ENCODE assay signal across 19 cellular contexts in genomic region chrX:53114864-53115549, GRCh38. TPM values are rescaled to one million over a fixed set of nuclear protein-coding genes. Genes with fewer than 3 reads are reported as not detected.
DNase-seq lines count a peak whose midpoint lies in the region; ATAC-seq and TF ChIP-seq lines count a peak whose summit lies in the region.
"Had no signal": no experiment of that assay in that cellular context is flagged by ENCODE, and none has a peak within 500 bp of the region (broad histone marks: within the 10 kb centered on the region; RNA-seq: fewer than 3 reads in every experiment).

No MANE protein-coding gene starts in this region.

- peaks cover 18% of the 10 kb centered on the region for H3K79me2 ChIP-seq in MM.1S (ENCODE audit: low read length)

- no peak for TF ChIP-seq EP300 in transverse colon (IDR thresholded peaks at IDR 0.05; ENCODE audit: low read depth)

- H3K27me3 ChIP-seq in MM.1S (replicated peaks; ENCODE audit: insufficient read depth, low read length) (no peaks in the 10 kb centered on the region), colonic mucosa (no peaks in the 10 kb centered on the region), muscle layer of colon (ENCODE audit: control insufficient read depth in 1 of 2, insufficient read depth in 2 of 2, low read length in 2 of 2) (peaks cover 0 to 9% of the 10 kb centered on the region in 2 donors), transverse colon (no peaks in the 10 kb centered on the region), Caco-2 (replicated peaks; ENCODE audit: control insufficient read depth, insufficient read depth, low read length) (no peaks in the 10 kb centered on the region)
- H3K27me3 ChIP-seq: MG63, SJCRH30 had no signal

- H3K9me2 ChIP-seq in MM.1S (replicated peaks; ENCODE audit: insufficient read depth, low read length), result no peaks in the 10 kb centered on the region

- H3K4me1 ChIP-seq in MM.1S (ENCODE audit: low read length) (no peaks in the 10 kb centered on the region), colonic mucosa (no peaks in the 10 kb centered on the region), muscle layer of colon (ENCODE audit: insufficient read depth, low read length) (peaks cover 4% of the 10 kb centered on the region), transverse colon (peaks cover 0 to 11% (median 7%) of the 10 kb centered on the region in 4 donors), Caco-2 (no peaks in the 10 kb centered on the region)
- H3K4me1 ChIP-seq: SJCRH30 had no signal

- no peaks in the 10 kb centered on the region for H4K20me1 ChIP-seq in MM.1S (ENCODE audit: insufficient read depth, low read length)

- H3K27ac Mint-ChIP-seq in activated CD8-positive, alpha-beta memory T cell treated with anti-CD3 and anti-CD28 coated beads, Interleukin-2, amount 10 ng/mL, durations not matched to agents 7 days and 5 days, result no peak overlapping the region
- H3K27ac Mint-ChIP-seq in Caco-2 (ENCODE audit: unreplicated experiment), result no peak overlapping the region

- no peaks in the 10 kb centered on the region for H3K27me3 Mint-ChIP-seq in activated CD8-positive, alpha-beta memory T cell treated with anti-CD3 and anti-CD28 coated beads, Interleukin-2, amount 10 ng/mL, durations not matched to agents 7 days and 5 days
- H3K27me3 Mint-ChIP-seq in Caco-2 (ENCODE audit: insufficient read depth, unreplicated experiment), result no peaks in the 10 kb centered on the region

- CTCF ChIA-PET in activated CD8-positive, alpha-beta memory T cell treated with anti-CD3 and anti-CD28 coated beads, Interleukin-2, amount 10 ng/mL, durations not matched to agents 7 days and 5 days (lab: Charles Lee), result no interaction called here
- CTCF ChIA-PET in Caco-2 (lab: Charles Lee), result no interaction called here

- H3K9ac ChIP-seq in MM.1S (ENCODE audit: low read length) (peak overlapping the region; percentile 32; the same call in 1 of the 2 replicates), colonic mucosa (ENCODE audit: low read depth in 2 of 2, low read length in 2 of 2) (no peak overlapping the region), muscle layer of colon (ENCODE audit: low read length) (no peak overlapping the region)

- BruUV-seq in Caco-2 (replicated peaks; lab: Mats Ljungman, UMichigan), result no TSS peak

- ATAC-seq in activated CD8-positive, alpha-beta memory T cell treated with anti-CD3 and anti-CD28 coated beads, Interleukin-2, amount 10 ng/mL, durations not matched to agents 7 days and 5 days, result no peak

- H3K36me3 Mint-ChIP-seq in activated CD8-positive, alpha-beta memory T cell treated with anti-CD3 and anti-CD28 coated beads, Interleukin-2, amount 10 ng/mL, durations not matched to agents 7 days and 5 days, result peaks cover 1% of the 10 kb centered on the region
- H3K36me3 Mint-ChIP-seq in Caco-2 (ENCODE audit: insufficient read depth, unreplicated experiment), result peaks cover 12% of the 10 kb centered on the region

- no peak overlapping the region for H2AFZ ChIP-seq in MM.1S (ENCODE audit: low read length)

- 94% methylated on average over 6 of the region's 6 CpGs; no CpG with 5 or more reads in 1 of the 2 donors for WGBS in transverse colon (ENCODE audit: low coverage in 1 of 2), 2 donors

- peaks cover 6% of the 10 kb centered on the region for H3K4me1 Mint-ChIP-seq in activated CD8-positive, alpha-beta memory T cell treated with anti-CD3 and anti-CD28 coated beads, Interleukin-2, amount 10 ng/mL, durations not matched to agents 7 days and 5 days
- no peaks in the 10 kb centered on the region for H3K4me1 Mint-ChIP-seq in Caco-2 (ENCODE audit: low read depth, unreplicated experiment)

- intact Hi-C loops in colonic mucosa (cut with DNase I), result no loop called here
- intact Hi-C loops in transverse colon (cut with DNase I; ENCODE audit: low total_unique reads), result no loop called here
- intact Hi-C loops in Caco-2 (cut with micrococcal nuclease; ENCODE audit: unreplicated experiment), result no loop called here

- POLR2A ChIA-PET in Caco-2 (lab: Charles Lee), result no interaction called here

- H3K9me3 Mint-ChIP-seq in activated CD8-positive, alpha-beta memory T cell treated with anti-CD3 and anti-CD28 coated beads, Interleukin-2, amount 10 ng/mL, durations not matched to agents 7 days and 5 days (ENCODE audit: low read depth), result no peaks in the 10 kb centered on the region
- no peaks in the 10 kb centered on the region for H3K9me3 Mint-ChIP-seq in Caco-2 (ENCODE audit: unreplicated experiment)
- H3K9me3 Mint-ChIP-seq: HFFc6 had no signal

- H3K36me3 ChIP-seq in MM.1S (replicated peaks; ENCODE audit: insufficient read depth, low read length) (no peaks in the 10 kb centered on the region), colonic mucosa (no peaks in the 10 kb centered on the region), muscle layer of colon (ENCODE audit: insufficient read depth, low read length) (no peaks in the 10 kb centered on the region), transverse colon (no peaks in the 10 kb centered on the region), Caco-2 (ENCODE audit: control insufficient read depth, insufficient read depth, low read length) (no peaks in the 10 kb centered on the region)
- H3K36me3 ChIP-seq: MG63, SJCRH30 had no signal

- H3K4me3 Mint-ChIP-seq in activated CD8-positive, alpha-beta memory T cell treated with anti-CD3 and anti-CD28 coated beads, Interleukin-2, amount 10 ng/mL, durations not matched to agents 7 days and 5 days, result no peak overlapping the region
- H3K4me3 Mint-ChIP-seq in Caco-2 (ENCODE audit: unreplicated experiment), result no peak overlapping the region

- peak overlapping the region; percentile 83; the same call in 1 of the 2 replicates for H3K4me2 ChIP-seq in MM.1S (ENCODE audit: low read depth, low read length)

- TF ChIP-seq POLR2A in transverse colon (IDR thresholded peaks at IDR 0.05), result no peak

- H3F3A ChIP-seq in MM.1S (ENCODE audit: insufficient read depth, low read length), result peaks cover 17% of the 10 kb centered on the region

- H3K27ac ChIP-seq in MM.1S (ENCODE audit: low read length) (peak overlapping the region; percentile 56; the same call in 1 of the 2 replicates), colonic mucosa (peak overlapping the region; percentile 12), muscle layer of colon (ENCODE audit: low read depth, low read length) (peak overlapping the region; percentile 52), transverse colon (peak overlapping the region; percentile 55 to 76 (median 64))
- H3K27ac ChIP-seq: C4-2B, SJCRH30 had no signal

- DNase-seq in MM.1S (no peak), colonic mucosa (no peak), transverse colon (no peak), NCI-H146 (lab: John Stamatoyannopoulos, UW) (no peak), Caco-2 (no peak), NCI-H524 (lab: John Stamatoyannopoulos, UW) (no peak)
- DNase-seq in activated CD8-positive, alpha-beta memory T cell treated with anti-CD3 and anti-CD28 coated beads, Interleukin-2, amount 10 ng/mL, durations not matched to agents 7 days and 5 days, result no peak
- DNase-seq: DMS 273 treated with DMSO at 0.1 percent for 48 hours, GF-D8, HFFc6, MG63, NCI-H1105, NCI-H1694 treated with DMSO at 0.1 percent for 48 hours, NCI-H2107, NCI-H226, NCI-H69, SJCRH30 had no signal

- H3K9me3 ChIP-seq in MM.1S (replicated peaks; ENCODE audit: insufficient read depth, low read length) (no peaks in the 10 kb centered on the region), colonic mucosa (no peaks in the 10 kb centered on the region), muscle layer of colon (ENCODE audit: low read length) (no peaks in the 10 kb centered on the region), transverse colon (no peaks in the 10 kb centered on the region), Caco-2 (no peaks in the 10 kb centered on the region)
- H3K9me3 ChIP-seq: MG63, SJCRH30 had no signal

- no peak overlapping the region for H3K4me3 ChIP-seq in MM.1S (ENCODE audit: low read length)
- H3K4me3 ChIP-seq in colonic mucosa, result no peak overlapping the region
- H3K4me3 ChIP-seq in muscle layer of colon (ENCODE audit: low read depth in 1 of 2, low read length in 2 of 2), result no peak overlapping the region
- H3K4me3 ChIP-seq in transverse colon, result no peak overlapping the region
- no peak overlapping the region for H3K4me3 ChIP-seq in Caco-2 (ENCODE audit: low read depth, low read length)
- H3K4me3 ChIP-seq: SJCRH30 had no signal

- TF ChIP-seq CTCF in MM.1S (IDR thresholded peaks at IDR 0.05; ENCODE audit: low read length), result no peak
- no peak for TF ChIP-seq CTCF in colonic mucosa (IDR thresholded peaks at IDR 0.05)
- TF ChIP-seq CTCF in transverse colon (IDR thresholded peaks at IDR 0.05), result no peak
- no peak for TF ChIP-seq CTCF in Caco-2 (IDR thresholded peaks at IDR 0.05; ENCODE audit: insufficient read depth in 1 of 2, low read depth in 1 of 2, low read length in 1 of 2, severe bottlenecking in 1 of 2, unreplicated experiment in 1 of 2)

- in situ Hi-C loops in transverse colon (cut with MboI; ENCODE audit: low pct_ligation_motif_present in 1 of 4, low pct_unique_long_range_greater_than_20kb in 1 of 4, low sequenced_read_pairs in 3 of 4), result no loop called here

RNA-seq across cellular contexts. Expression of gene KANTR, which starts 21.1 kb away (rescaled TPM):
- 1 to 10 TPM; 6.8 to 8.0 TPM for total RNA-seq in colonic mucosa
- 100 to 1,000 TPM in 1 of 4 donors, 10 to 100 TPM in 3; 13.4 to 141 (median 17.9) TPM for total RNA-seq in transverse colon
- 10 to 100 TPM in 1 of 2 experiments, 1 to 10 TPM in 1; 6.2 to 14.4 TPM for total RNA-seq in activated CD8-positive, alpha-beta memory T cell treated with anti-CD3 and anti-CD28 coated beads, Interleukin-2, amount 10 ng/mL, durations not matched to agents 7 days and 5 days
- 13.2 and 15.0 TPM in 2 replicates for total RNA-seq in Caco-2 (2022)

RNA-seq across cellular contexts. Expression of gene TSPYL2, which starts 32.8 kb away (rescaled TPM):
- 10 to 100 TPM in 1 of 2 donors, 1 to 10 TPM in 1; 6.2 to 11.6 TPM for total RNA-seq in colonic mucosa
- total RNA-seq in transverse colon, result 10 to 100 TPM; 15.7 to 41.6 (median 23.1) TPM
- total RNA-seq in activated CD8-positive, alpha-beta memory T cell treated with anti-CD3 and anti-CD28 coated beads, Interleukin-2, amount 10 ng/mL, durations not matched to agents 7 days and 5 days, result 10 to 100 TPM; 19.3 to 29.5 TPM
- total RNA-seq in Caco-2 (2022), result 30.9 and 33.4 TPM in 2 replicates

Comparison
In these comparisons a context has a peak if more than half of its experiments do, and no peak if none do; other contexts are left out.
1. H3K27ac ChIP-seq: peak in every context shown above with its lines; median percentile 64 in transverse colon; 56 in MM.1S; 52 in muscle layer of colon; 12 in colonic mucosa.